1 cellular context compared by ENCODE assay signal in genomic region chr15:75140080-75140879, GRCh38.
TF ChIP-seq lines count a peak whose summit lies in the region.

No MANE protein-coding gene starts in this region.

TF ChIP-seq in HepG2, 621 proteins besides CTCF, POLR2A, EP300 and RAD21 (continued from another document and continues in another):
- TF ChIP-seq NCOR1 (IDR thresholded peaks at IDR 0.05; ENCODE audit: borderline replicate concordance, low read length) = peak; percentile 73; the same call in 1 of the 2 replicates
- TF ChIP-seq, protein P1, sequence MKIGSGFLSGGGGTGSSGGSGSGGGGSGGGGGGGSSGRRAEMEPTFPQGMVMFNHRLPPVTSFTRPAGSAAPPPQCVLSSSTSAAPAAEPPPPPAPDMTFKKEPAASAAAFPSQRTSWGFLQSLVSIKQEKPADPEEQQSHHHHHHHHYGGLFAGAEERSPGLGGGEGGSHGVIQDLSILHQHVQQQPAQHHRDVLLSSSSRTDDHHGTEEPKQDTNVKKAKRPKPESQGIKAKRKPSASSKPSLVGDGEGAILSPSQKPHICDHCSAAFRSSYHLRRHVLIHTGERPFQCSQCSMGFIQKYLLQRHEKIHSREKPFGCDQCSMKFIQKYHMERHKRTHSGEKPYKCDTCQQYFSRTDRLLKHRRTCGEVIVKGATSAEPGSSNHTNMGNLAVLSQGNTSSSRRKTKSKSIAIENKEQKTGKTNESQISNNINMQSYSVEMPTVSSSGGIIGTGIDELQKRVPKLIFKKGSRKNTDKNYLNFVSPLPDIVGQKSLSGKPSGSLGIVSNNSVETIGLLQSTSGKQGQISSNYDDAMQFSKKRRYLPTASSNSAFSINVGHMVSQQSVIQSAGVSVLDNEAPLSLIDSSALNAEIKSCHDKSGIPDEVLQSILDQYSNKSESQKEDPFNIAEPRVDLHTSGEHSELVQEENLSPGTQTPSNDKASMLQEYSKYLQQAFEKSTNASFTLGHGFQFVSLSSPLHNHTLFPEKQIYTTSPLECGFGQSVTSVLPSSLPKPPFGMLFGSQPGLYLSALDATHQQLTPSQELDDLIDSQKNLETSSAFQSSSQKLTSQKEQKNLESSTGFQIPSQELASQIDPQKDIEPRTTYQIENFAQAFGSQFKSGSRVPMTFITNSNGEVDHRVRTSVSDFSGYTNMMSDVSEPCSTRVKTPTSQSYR (CRISPR knock-in tag; IDR thresholded peaks at IDR 0.05; ENCODE audit: borderline replicate concordance) = peak; percentile 31; the same call in 1 of the 2 replicates
- no peak for TF ChIP-seq ZNF432 (CRISPR knock-in tag; IDR thresholded peaks at IDR 0.05; ENCODE audit: borderline replicate concordance)
- peak; percentile 75; the same call in 1 of the 2 replicates for TF ChIP-seq ZNF563 (CRISPR knock-in tag; IDR thresholded peaks at IDR 0.05)
- no peak for TF ChIP-seq ZFP36 (IDR thresholded peaks at IDR 0.05; ENCODE audit: borderline replicate concordance, low read depth, low read length, partially characterized antibody)
- TF ChIP-seq, protein P2, sequence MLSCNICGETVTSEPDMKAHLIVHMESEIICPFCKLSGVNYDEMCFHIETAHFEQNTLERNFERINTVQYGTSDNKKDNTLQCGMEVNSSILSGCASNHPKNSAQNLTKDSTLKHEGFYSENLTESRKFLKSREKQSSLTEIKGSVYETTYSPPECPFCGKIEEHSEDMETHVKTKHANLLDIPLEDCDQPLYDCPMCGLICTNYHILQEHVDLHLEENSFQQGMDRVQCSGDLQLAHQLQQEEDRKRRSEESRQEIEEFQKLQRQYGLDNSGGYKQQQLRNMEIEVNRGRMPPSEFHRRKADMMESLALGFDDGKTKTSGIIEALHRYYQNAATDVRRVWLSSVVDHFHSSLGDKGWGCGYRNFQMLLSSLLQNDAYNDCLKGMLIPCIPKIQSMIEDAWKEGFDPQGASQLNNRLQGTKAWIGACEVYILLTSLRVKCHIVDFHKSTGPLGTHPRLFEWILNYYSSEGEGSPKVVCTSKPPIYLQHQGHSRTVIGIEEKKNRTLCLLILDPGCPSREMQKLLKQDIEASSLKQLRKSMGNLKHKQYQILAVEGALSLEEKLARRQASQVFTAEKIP (CRISPR knock-in tag; IDR thresholded peaks at IDR 0.05; ENCODE audit: borderline replicate concordance) = no peak
- TF ChIP-seq, protein P3, sequence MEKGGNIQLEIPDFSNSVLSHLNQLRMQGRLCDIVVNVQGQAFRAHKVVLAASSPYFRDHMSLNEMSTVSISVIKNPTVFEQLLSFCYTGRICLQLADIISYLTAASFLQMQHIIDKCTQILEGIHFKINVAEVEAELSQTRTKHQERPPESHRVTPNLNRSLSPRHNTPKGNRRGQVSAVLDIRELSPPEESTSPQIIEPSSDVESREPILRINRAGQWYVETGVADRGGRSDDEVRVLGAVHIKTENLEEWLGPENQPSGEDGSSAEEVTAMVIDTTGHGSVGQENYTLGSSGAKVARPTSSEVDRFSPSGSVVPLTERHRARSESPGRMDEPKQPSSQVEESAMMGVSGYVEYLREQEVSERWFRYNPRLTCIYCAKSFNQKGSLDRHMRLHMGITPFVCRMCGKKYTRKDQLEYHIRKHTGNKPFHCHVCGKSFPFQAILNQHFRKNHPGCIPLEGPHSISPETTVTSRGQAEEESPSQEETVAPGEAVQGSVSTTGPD (CRISPR knock-in tag; IDR thresholded peaks at IDR 0.05) = peak; percentile 82
- TF ChIP-seq KLF9 (CRISPR knock-in tag; IDR thresholded peaks at IDR 0.05; ENCODE audit: low read depth) = no peak
- no peak for TF ChIP-seq ZFX (CRISPR knock-in tag; IDR thresholded peaks at IDR 0.05; ENCODE audit: low read depth)
- peak; percentile 88 for TF ChIP-seq RCOR2 (CRISPR knock-in tag; IDR thresholded peaks at IDR 0.05)
- no peak for TF ChIP-seq ZNF234 (CRISPR knock-in tag; conservative IDR thresholded peaks at IDR 0.05)
- TF ChIP-seq TSC22D2 (CRISPR knock-in tag; IDR thresholded peaks at IDR 0.05; ENCODE audit: borderline replicate concordance) = 0 out of 2 replicates have a peak, but pooled peaks have one; percentile 41
- no peak; the same call in 1 of the 2 replicates for TF ChIP-seq WIZ (CRISPR knock-in tag; IDR thresholded peaks at IDR 0.05)
- TF ChIP-seq, protein P4, sequence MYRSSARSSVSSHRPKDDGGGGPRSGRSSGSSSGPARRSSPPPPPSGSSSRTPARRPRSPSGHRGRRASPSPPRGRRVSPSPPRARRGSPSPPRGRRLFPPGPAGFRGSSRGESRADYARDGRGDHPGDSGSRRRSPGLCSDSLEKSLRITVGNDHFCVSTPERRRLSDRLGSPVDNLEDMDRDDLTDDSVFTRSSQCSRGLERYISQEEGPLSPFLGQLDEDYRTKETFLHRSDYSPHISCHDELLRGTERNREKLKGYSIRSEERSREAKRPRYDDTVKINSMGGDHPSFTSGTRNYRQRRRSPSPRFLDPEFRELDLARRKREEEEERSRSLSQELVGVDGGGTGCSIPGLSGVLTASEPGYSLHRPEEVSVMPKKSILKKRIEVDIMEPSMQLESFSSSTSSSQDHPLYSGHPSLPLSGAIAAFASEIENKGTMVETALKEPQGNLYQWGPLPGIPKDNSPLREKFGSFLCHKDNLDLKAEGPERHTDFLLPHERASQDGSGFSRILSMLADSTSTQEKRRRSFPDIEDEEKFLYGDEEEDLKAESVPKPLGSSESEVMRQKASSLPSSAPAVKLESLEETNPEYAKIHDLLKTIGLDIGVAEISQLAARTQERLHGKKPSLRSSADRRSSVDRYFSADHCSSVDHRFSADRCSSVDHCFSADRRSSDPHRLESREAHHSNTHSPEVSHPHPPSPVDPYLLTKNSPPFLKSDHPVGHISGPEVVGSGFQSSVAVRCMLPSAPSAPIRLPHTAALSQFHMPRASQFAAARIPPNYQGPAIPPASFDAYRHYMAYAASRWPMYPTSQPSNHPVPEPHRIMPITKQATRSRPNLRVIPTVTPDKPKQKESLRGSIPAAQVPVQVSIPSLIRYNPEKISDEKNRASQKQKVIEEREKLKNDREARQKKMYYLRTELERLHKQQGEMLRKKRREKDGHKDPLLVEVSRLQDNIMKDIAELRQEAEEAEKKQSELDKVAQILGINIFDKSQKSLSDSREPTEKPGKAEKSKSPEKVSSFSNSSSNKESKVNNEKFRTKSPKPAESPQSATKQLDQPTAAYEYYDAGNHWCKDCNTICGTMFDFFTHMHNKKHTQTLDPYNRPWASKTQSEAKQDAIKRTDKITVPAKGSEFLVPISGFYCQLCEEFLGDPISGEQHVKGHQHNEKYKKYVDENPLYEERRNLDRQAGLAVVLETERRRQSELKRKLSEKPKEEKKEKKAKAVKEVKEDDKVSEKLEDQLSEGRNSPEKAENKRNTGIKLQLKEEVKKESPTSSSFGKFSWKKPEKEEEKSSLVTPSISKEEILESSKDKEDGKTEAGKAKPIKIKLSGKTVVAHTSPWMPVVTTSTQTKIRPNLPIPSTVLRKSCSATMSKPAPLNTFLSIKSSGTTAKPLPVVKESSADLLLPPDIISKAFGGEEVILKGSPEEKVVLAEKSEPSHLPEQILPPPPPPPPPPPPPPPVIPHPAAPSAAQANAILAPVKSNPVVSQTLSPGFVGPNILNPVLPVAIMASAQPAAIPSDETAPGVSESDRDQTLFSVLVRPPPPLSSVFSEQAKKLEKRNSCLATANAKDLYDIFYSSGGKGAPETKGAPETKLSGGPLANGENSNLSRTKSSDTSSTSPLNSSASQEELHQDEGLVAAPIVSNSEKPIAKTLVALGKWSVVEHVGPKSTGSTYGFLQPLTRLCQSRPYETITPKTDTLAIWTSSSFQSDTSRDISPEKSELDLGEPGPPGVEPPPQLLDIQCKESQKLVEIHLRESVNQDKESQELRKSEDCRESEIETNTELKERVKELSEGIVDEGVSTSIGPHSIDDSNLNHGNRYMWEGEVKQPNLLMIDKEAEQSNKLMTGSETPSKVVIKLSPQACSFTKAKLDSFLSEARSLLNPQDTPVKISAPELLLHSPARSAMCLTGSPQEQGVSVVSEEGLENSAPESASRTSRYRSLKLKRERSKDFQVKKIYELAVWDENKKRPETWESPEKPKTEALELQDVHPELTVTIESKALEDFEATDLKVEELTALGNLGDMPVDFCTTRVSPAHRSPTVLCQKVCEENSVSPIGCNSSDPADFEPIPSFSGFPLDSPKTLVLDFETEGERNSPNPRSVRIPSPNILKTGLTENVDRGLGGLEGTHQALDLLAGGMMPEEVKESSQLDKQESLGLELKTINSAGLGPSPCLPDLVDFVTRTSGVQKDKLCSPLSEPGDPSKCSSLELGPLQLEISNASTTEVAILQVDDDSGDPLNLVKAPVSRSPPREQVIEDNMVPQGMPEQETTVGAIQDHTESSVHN (CRISPR knock-in tag; IDR thresholded peaks at IDR 0.05) = no peak
- no peak for TF ChIP-seq TAF1 (CRISPR knock-in tag; IDR thresholded peaks at IDR 0.05)
- 0 out of 2 replicates have a peak, but pooled peaks have one; percentile 45 for TF ChIP-seq SP4 (CRISPR knock-in tag; IDR thresholded peaks at IDR 0.05)
- TF ChIP-seq IRF9 (CRISPR knock-in tag; IDR thresholded peaks at IDR 0.05; ENCODE audit: borderline replicate concordance) = 0 out of 2 replicates have a peak, but pooled peaks have one; percentile 59
- TF ChIP-seq ATF3 (CRISPR knock-in tag; IDR thresholded peaks at IDR 0.05) = no peak
- TF ChIP-seq ZNF44 (CRISPR knock-in tag; IDR thresholded peaks at IDR 0.05) = no peak
- TF ChIP-seq ZNF232 (CRISPR knock-in tag; IDR thresholded peaks at IDR 0.05; ENCODE audit: borderline replicate concordance) = peak; percentile 66; the same call in 1 of the 2 replicates
- TF ChIP-seq HNRNPLL (IDR thresholded peaks at IDR 0.05; ENCODE audit: low read depth, low read length, poor library complexity, severe bottlenecking) = no peak
- no peak for TF ChIP-seq ZNF512B (CRISPR knock-in tag; IDR thresholded peaks at IDR 0.05; ENCODE audit: borderline replicate concordance)
- no peak for TF ChIP-seq ATF5 (CRISPR knock-in tag; IDR thresholded peaks at IDR 0.05; ENCODE audit: low read depth)
- TF ChIP-seq ZNF850 (CRISPR knock-in tag; conservative IDR thresholded peaks at IDR 0.05) = no peak
- TF ChIP-seq GPBP1L1 (CRISPR knock-in tag; IDR thresholded peaks at IDR 0.05) = no peak
- TF ChIP-seq SSRP1 (CRISPR knock-in tag; IDR thresholded peaks at IDR 0.05) = no peak
- TF ChIP-seq KDM1A (CRISPR knock-in tag; IDR thresholded peaks at IDR 0.05) = no peak
- no peak for TF ChIP-seq NFKBIZ (CRISPR knock-in tag; IDR thresholded peaks at IDR 0.05)
- TF ChIP-seq SP140L (CRISPR knock-in tag; IDR thresholded peaks at IDR 0.05; ENCODE audit: borderline replicate concordance) = no peak
- TF ChIP-seq RORA (CRISPR knock-in tag; IDR thresholded peaks at IDR 0.05) = no peak
- TF ChIP-seq MAFK (conservative IDR thresholded peaks at IDR 0.05 in 1 of 2, IDR thresholded peaks at IDR 0.05 in 1 of 2; ENCODE audit: low read length in 2 of 2) = no peak
- peak; percentile 95 for TF ChIP-seq FOXO1 (CRISPR knock-in tag; IDR thresholded peaks at IDR 0.05)
- TF ChIP-seq JARID2 (CRISPR knock-in tag; IDR thresholded peaks at IDR 0.05; ENCODE audit: insufficient replicate concordance) = no peak
- TF ChIP-seq YEATS2 (CRISPR knock-in tag; IDR thresholded peaks at IDR 0.05; ENCODE audit: borderline replicate concordance) = no peak
- TF ChIP-seq IKZF4 (CRISPR knock-in tag; IDR thresholded peaks at IDR 0.05; ENCODE audit: borderline replicate concordance, low read depth, not compliant biosample characterization) = no peak
- TF ChIP-seq MEIS1 (CRISPR knock-in tag; IDR thresholded peaks at IDR 0.05; ENCODE audit: borderline replicate concordance) = peak; percentile 83
